ENCODE assay signal across 9 cellular contexts in genomic region chr7:6579446-6579845, GRCh38. TPM values are rescaled to one million over a fixed set of nuclear protein-coding genes. Genes with fewer than 3 reads are reported as not detected.
DNase-seq lines count a peak whose midpoint lies in the region; ATAC-seq and TF ChIP-seq lines count a peak whose summit lies in the region.
"Had no signal": no experiment of that assay in that cellular context is flagged by ENCODE, and none has a peak within 500 bp of the region (broad histone marks: within the 10 kb centered on the region; RNA-seq: fewer than 3 reads in every experiment).

No MANE protein-coding gene starts in this region.

- peaks cover 0 to 7% of the 10 kb centered on the region in 2 experiments; a peak in 1 of 4 replicates for H3K4me1 ChIP-seq in SK-N-SH (ENCODE audit: control insufficient read depth in 1 of 2, insufficient read depth in 2 of 2, low read depth in 1 of 2, low read length in 1 of 2)
- H3K4me1 ChIP-seq in Karpas-422 (ENCODE audit: low read length): peaks cover 32% of the 10 kb centered on the region
- H3K4me1 ChIP-seq in smooth muscle cell (ENCODE audit: low read depth): peaks cover 6% of the 10 kb centered on the region
- H3K4me1 ChIP-seq: uterus had no signal

- peaks cover 10% of the 10 kb centered on the region for H3K36me3 Mint-ChIP-seq in natural killer cell treated with Interleukin-12 subunit alpha and Interleukin-12 subunit beta and Interleukin-15 and Interleukin-18, amount 100 ng/mL, for 72 hours
- peaks cover 30% of the 10 kb centered on the region for H3K36me3 Mint-ChIP-seq in activated CD4-positive, alpha-beta memory T cell treated with anti-CD3 and anti-CD28 coated beads, Interleukin-2, amount 10 ng/mL, durations not matched to agents 7 days and 5 days (ENCODE audit: low read depth)

- H3K9me2 ChIP-seq in SK-N-SH (no peaks in the 10 kb centered on the region), Karpas-422 (replicated peaks; ENCODE audit: insufficient read depth, low read length) (no peaks in the 10 kb centered on the region)

- H3K4me2 ChIP-seq in SK-N-SH (no peak overlapping the region), Karpas-422 (ENCODE audit: low read depth, low read length, poor library complexity, severe bottlenecking) (no peak overlapping the region), smooth muscle cell (no peak overlapping the region)

- no peaks in the 10 kb centered on the region for H3K27me3 Mint-ChIP-seq in natural killer cell treated with Interleukin-12 subunit alpha and Interleukin-12 subunit beta and Interleukin-15 and Interleukin-18, amount 100 ng/mL, for 72 hours
- no peaks in the 10 kb centered on the region for H3K27me3 Mint-ChIP-seq in activated CD4-positive, alpha-beta memory T cell treated with anti-CD3 and anti-CD28 coated beads, Interleukin-2, amount 10 ng/mL, durations not matched to agents 7 days and 5 days

- H3K4me3 Mint-ChIP-seq in natural killer cell treated with Interleukin-12 subunit alpha and Interleukin-12 subunit beta and Interleukin-15 and Interleukin-18, amount 100 ng/mL, for 72 hours: peak overlapping the region; percentile 86
- no peak overlapping the region for H3K4me3 Mint-ChIP-seq in activated CD4-positive, alpha-beta memory T cell treated with anti-CD3 and anti-CD28 coated beads, Interleukin-2, amount 10 ng/mL, durations not matched to agents 7 days and 5 days

- ATAC-seq in SK-N-SH treated with all-trans-retinoic acid at 6 μM for 48 hours: no peak
- ATAC-seq in natural killer cell treated with Interleukin-12 subunit alpha and Interleukin-12 subunit beta and Interleukin-15 and Interleukin-18, amount 100 ng/mL, for 72 hours: no peak

- DNase-seq in SK-N-SH (no peak), Karpas-422 (peak; percentile 44), astrocyte of the spinal cord (ENCODE audit: low read depth, low spot score) (no peak), NCI-H1048 (lab: John Stamatoyannopoulos, UW) (no peak), smooth muscle cell (lab: John Stamatoyannopoulos, UW; ENCODE audit: unreplicated experiment) (no peak)
- no peak for DNase-seq in natural killer cell treated with Interleukin-12 subunit alpha and Interleukin-12 subunit beta and Interleukin-15 and Interleukin-18, amount 100 ng/mL, for 72 hours (ENCODE audit: low spot score)
- DNase-seq in activated CD4-positive, alpha-beta memory T cell treated with anti-CD3 and anti-CD28 coated beads, Interleukin-2, amount 10 ng/mL, durations not matched to agents 7 days and 5 days: no peak
- DNase-seq: uterus had no signal

- H2AFZ ChIP-seq in SK-N-SH (ENCODE audit: low read depth) (no peak overlapping the region), Karpas-422 (ENCODE audit: low read length) (no peak overlapping the region), smooth muscle cell (ENCODE audit: low read depth) (no peak overlapping the region)

- TF ChIP-seq CTCF in SK-N-SH (IDR thresholded peaks at IDR 0.05) (peak; percentile 31; the same call in 1 of the 2 replicates), astrocyte of the spinal cord (IDR thresholded peaks at IDR 0.05; ENCODE audit: low read depth, low read length) (peak; percentile 26), smooth muscle cell (IDR thresholded peaks at IDR 0.05; ENCODE audit: borderline replicate concordance, insufficient read depth, poor library complexity, severe bottlenecking) (no peak)

- TF ChIP-seq RAD21 in SK-N-SH (IDR thresholded peaks at IDR 0.05; ENCODE audit: low read length): no peak

- POLR2A ChIA-PET in SK-N-SH (lab: Yijun Ruan, JAX): no interaction called here
- POLR2A ChIA-PET in activated CD4-positive, alpha-beta memory T cell treated with anti-CD3 and anti-CD28 coated beads, Interleukin-2, amount 10 ng/mL, durations not matched to agents 7 days and 5 days (lab: Charles Lee): no interaction called here

- H4K20me1 ChIP-seq in SK-N-SH (ENCODE audit: insufficient read depth): no peaks in the 10 kb centered on the region
- no peaks in the 10 kb centered on the region for H4K20me1 ChIP-seq in Karpas-422 (ENCODE audit: insufficient read depth, low read depth, low read length)
- no peaks in the 10 kb centered on the region for H4K20me1 ChIP-seq in smooth muscle cell (ENCODE audit: low read depth)

- H3K79me2 ChIP-seq in SK-N-SH (ENCODE audit: insufficient read depth): peaks cover 13% of the 10 kb centered on the region; the same call in 1 of the 2 replicates
- H3K79me2 ChIP-seq in Karpas-422 (ENCODE audit: low read length): peaks cover 19% of the 10 kb centered on the region
- H3K79me2 ChIP-seq in smooth muscle cell (ENCODE audit: low read depth): no peaks in the 10 kb centered on the region

- H3F3A ChIP-seq in SK-N-SH (replicated peaks; ENCODE audit: insufficient read depth) (peaks cover 27% of the 10 kb centered on the region), smooth muscle cell (ENCODE audit: low read depth) (no peaks in the 10 kb centered on the region)

- in situ Hi-C loops in astrocyte of the spinal cord (cut with HindIII; ENCODE audit: low sequenced_read_pairs): no loop called here

- H3K27ac Mint-ChIP-seq in natural killer cell treated with Interleukin-12 subunit alpha and Interleukin-12 subunit beta and Interleukin-15 and Interleukin-18, amount 100 ng/mL, for 72 hours: peak overlapping the region; percentile 75 to 90
- no peak overlapping the region for H3K27ac Mint-ChIP-seq in activated CD4-positive, alpha-beta memory T cell treated with anti-CD3 and anti-CD28 coated beads, Interleukin-2, amount 10 ng/mL, durations not matched to agents 7 days and 5 days

- H3K9me3 ChIP-seq in SK-N-SH (no peaks in the 10 kb centered on the region), Karpas-422 (ENCODE audit: low read length) (no peaks in the 10 kb centered on the region), smooth muscle cell (replicated peaks; ENCODE audit: low read depth) (no peaks in the 10 kb centered on the region)
- H3K9me3 ChIP-seq: uterus had no signal

- 96% methylated on average over 4 of the region's 4 CpGs for WGBS in SK-N-SH (ENCODE audit: low lambda C conversion rate)
- 98% methylated on average over 4 of the region's 4 CpGs for WGBS in smooth muscle cell (ENCODE audit: low lambda C conversion rate)

- no peak overlapping the region for H3K27ac ChIP-seq in SK-N-SH (ENCODE audit: low read depth in 2 of 2, low read length in 1 of 2)
- no peak overlapping the region for H3K27ac ChIP-seq in Karpas-422 (ENCODE audit: low read length)
- no peak overlapping the region for H3K27ac ChIP-seq in smooth muscle cell (ENCODE audit: low read depth)
- H3K27ac ChIP-seq: uterus had no signal

- no peak for TF ChIP-seq EP300 in SK-N-SH (IDR thresholded peaks at IDR 0.05; ENCODE audit: borderline replicate concordance in 1 of 2, low read depth in 1 of 2, low read length in 1 of 2)

- no peaks in the 10 kb centered on the region for H3K9me3 Mint-ChIP-seq in natural killer cell treated with Interleukin-12 subunit alpha and Interleukin-12 subunit beta and Interleukin-15 and Interleukin-18, amount 100 ng/mL, for 72 hours
- no peaks in the 10 kb centered on the region for H3K9me3 Mint-ChIP-seq in activated CD4-positive, alpha-beta memory T cell treated with anti-CD3 and anti-CD28 coated beads, Interleukin-2, amount 10 ng/mL, durations not matched to agents 7 days and 5 days

- peaks cover 19 to 20% of the 10 kb centered on the region in 2 donors for H3K4me1 Mint-ChIP-seq in natural killer cell treated with Interleukin-12 subunit alpha and Interleukin-12 subunit beta and Interleukin-15 and Interleukin-18, amount 100 ng/mL, for 72 hours (ENCODE audit: low read depth in 2 of 2)
- H3K4me1 Mint-ChIP-seq in activated CD4-positive, alpha-beta memory T cell treated with anti-CD3 and anti-CD28 coated beads, Interleukin-2, amount 10 ng/mL, durations not matched to agents 7 days and 5 days: peaks cover 37% of the 10 kb centered on the region

- H3K36me3 ChIP-seq in SK-N-SH (replicated peaks in 1 of 2; ENCODE audit: control insufficient read depth in 1 of 2, insufficient read depth in 2 of 2, low read length in 1 of 2) (peaks cover 25 to 37% of the 10 kb centered on the region in 2 experiments), Karpas-422 (ENCODE audit: insufficient read depth, low read length) (peaks cover 19% of the 10 kb centered on the region; the same call in 1 of the 2 replicates), smooth muscle cell (ENCODE audit: low read depth) (peaks cover 14% of the 10 kb centered on the region)
- H3K36me3 ChIP-seq: uterus had no signal

- H3K27me3 ChIP-seq in SK-N-SH (ENCODE audit: insufficient read depth) (no peaks in the 10 kb centered on the region), Karpas-422 (ENCODE audit: low read length) (no peaks in the 10 kb centered on the region), smooth muscle cell (ENCODE audit: low read depth) (no peaks in the 10 kb centered on the region)
- H3K27me3 ChIP-seq: uterus had no signal

- H3K4me3 ChIP-seq in SK-N-SH (ENCODE audit: low read depth in 2 of 2, low read length in 1 of 2): no peak overlapping the region
- H3K4me3 ChIP-seq in Karpas-422 (ENCODE audit: low read length): no peak overlapping the region
- H3K4me3 ChIP-seq in astrocyte of the spinal cord (ENCODE audit: low read depth, low read length): no peak overlapping the region
- H3K4me3 ChIP-seq in smooth muscle cell: no peak overlapping the region
- H3K4me3 ChIP-seq: uterus had no signal

- H3K9ac ChIP-seq in SK-N-SH (no peak overlapping the region), Karpas-422 (ENCODE audit: low read length) (no peak overlapping the region), smooth muscle cell (ENCODE audit: low read depth) (no peak overlapping the region)

- CTCF ChIA-PET in SK-N-SH (lab: Yijun Ruan, JAX): no interaction called here
- CTCF ChIA-PET in activated CD4-positive, alpha-beta memory T cell treated with anti-CD3 and anti-CD28 coated beads, Interleukin-2, amount 10 ng/mL, durations not matched to agents 7 days and 5 days (lab: Charles Lee): no interaction called here

RNA-seq across cellular contexts. Expression of gene ZDHHC4, which starts 2.2 kb away (rescaled TPM):
- polyA plus RNA-seq in SK-N-SH (2012; rRNA removed) (169 and 178 TPM in 2 replicates), smooth muscle cell (69.5 and 86.8 TPM in 2 replicates)
- 151 and 174 TPM in 2 replicates for polyA plus RNA-seq in SK-N-SH (2012; cell fraction: cytosol; rRNA removed)
- polyA plus RNA-seq in SK-N-SH (2012; cell fraction: nucleus; rRNA removed): 96.9 and 98.5 TPM in 2 replicates
- total RNA-seq in Karpas-422 (2014; rRNA removed; shearing (Covaris generic); ENCODE audit: low replicate concordance): 48.4 and 66.1 TPM in 2 replicates
- total RNA-seq in natural killer cell treated with Interleukin-12 subunit alpha and Interleukin-12 subunit beta and Interleukin-15 and Interleukin-18, amount 100 ng/mL, for 72 hours: 10 to 100 TPM; 20.6 to 33.5 TPM
- 10 to 100 TPM; 34.2 to 35.5 TPM for total RNA-seq in activated CD4-positive, alpha-beta memory T cell treated with anti-CD3 and anti-CD28 coated beads, Interleukin-2, amount 10 ng/mL, durations not matched to agents 7 days and 5 days
- 55.8 and 59.2 TPM in 2 replicates for total RNA-seq in smooth muscle cell

RNA-seq across cellular contexts. Expression of gene INTS15, which starts 10.4 kb away (rescaled TPM):
- polyA plus RNA-seq in SK-N-SH (2012; rRNA removed) (31.3 and 39.1 TPM in 2 replicates), smooth muscle cell (17.6 and 25.9 TPM in 2 replicates)
- 23.3 and 29.6 TPM in 2 replicates for polyA plus RNA-seq in SK-N-SH (2012; cell fraction: cytosol; rRNA removed)
- 45.0 and 62.8 TPM in 2 replicates for polyA plus RNA-seq in SK-N-SH (2012; cell fraction: nucleus; rRNA removed)
- 14.0 and 35.2 TPM in 2 replicates for total RNA-seq in Karpas-422 (2014; rRNA removed; shearing (Covaris generic); ENCODE audit: low replicate concordance)
- total RNA-seq in natural killer cell treated with Interleukin-12 subunit alpha and Interleukin-12 subunit beta and Interleukin-15 and Interleukin-18, amount 100 ng/mL, for 72 hours: 10 to 100 TPM; 42.5 to 58.6 TPM
- 10 to 100 TPM; 30.0 to 31.6 TPM for total RNA-seq in activated CD4-positive, alpha-beta memory T cell treated with anti-CD3 and anti-CD28 coated beads, Interleukin-2, amount 10 ng/mL, durations not matched to agents 7 days and 5 days
- 13.4 and 14.7 TPM in 2 replicates for total RNA-seq in smooth muscle cell

RNA-seq across cellular contexts. Expression of gene GRID2IP, which starts 28.2 kb away (rescaled TPM):
- polyA plus RNA-seq in SK-N-SH (2012; rRNA removed) (0.03 and 0.06 TPM in 2 replicates), smooth muscle cell (not detected in 2 replicates)
- 0.03 and 0.04 TPM in 2 replicates for polyA plus RNA-seq in SK-N-SH (2012; cell fraction: cytosol; rRNA removed)
- polyA plus RNA-seq in SK-N-SH (2012; cell fraction: nucleus; rRNA removed): 0.15 and 0.27 TPM in 2 replicates
- total RNA-seq in Karpas-422 (2014; rRNA removed; shearing (Covaris generic); ENCODE audit: low replicate concordance): not detected in 2 replicates
- under 1 TPM in 1 of 2 donors, not detected in 1; 0.29 TPM for total RNA-seq in natural killer cell treated with Interleukin-12 subunit alpha and Interleukin-12 subunit beta and Interleukin-15 and Interleukin-18, amount 100 ng/mL, for 72 hours
- total RNA-seq in activated CD4-positive, alpha-beta memory T cell treated with anti-CD3 and anti-CD28 coated beads, Interleukin-2, amount 10 ng/mL, durations not matched to agents 7 days and 5 days: under 1 TPM; 0.15 to 0.28 TPM
- not detected in 2 replicates for total RNA-seq in smooth muscle cell

RNA-seq across cellular contexts. Expression of gene ZNF853, which starts 36.0 kb away (rescaled TPM):
- 15.9 and 17.6 TPM in 2 replicates for polyA plus RNA-seq in SK-N-SH (2012; rRNA removed)
- polyA plus RNA-seq in SK-N-SH (2012; cell fraction: cytosol; rRNA removed): 8.4 and 15.2 TPM in 2 replicates
- polyA plus RNA-seq in SK-N-SH (2012; cell fraction: nucleus; rRNA removed): 7.8 and 8.3 TPM in 2 replicates
- 0.04 TPM in 1 of 2 replicates, not detected in the other for total RNA-seq in Karpas-422 (2014; rRNA removed; shearing (Covaris generic); ENCODE audit: low replicate concordance)
- 1 to 10 TPM in 1 of 2 donors, under 1 TPM in 1; 0.56 to 1.0 TPM for total RNA-seq in natural killer cell treated with Interleukin-12 subunit alpha and Interleukin-12 subunit beta and Interleukin-15 and Interleukin-18, amount 100 ng/mL, for 72 hours
- total RNA-seq in activated CD4-positive, alpha-beta memory T cell treated with anti-CD3 and anti-CD28 coated beads, Interleukin-2, amount 10 ng/mL, durations not matched to agents 7 days and 5 days: under 1 TPM; 0.18 to 0.23 TPM
- 5.6 and 8.9 TPM in 2 replicates for total RNA-seq in smooth muscle cell
- 9.2 and 10.3 TPM in 2 replicates for polyA plus RNA-seq in smooth muscle cell

RNA-seq across cellular contexts. Expression of gene ZNF316, which starts 57.7 kb away (rescaled TPM):
- polyA plus RNA-seq in SK-N-SH (2012; rRNA removed) (18.0 and 18.6 TPM in 2 replicates), smooth muscle cell (8.3 and 15.9 TPM in 2 replicates)
- polyA plus RNA-seq in SK-N-SH (2012; cell fraction: cytosol; rRNA removed): 8.8 and 11.0 TPM in 2 replicates
- 82.5 and 113 TPM in 2 replicates for polyA plus RNA-seq in SK-N-SH (2012; cell fraction: nucleus; rRNA removed)
- total RNA-seq in Karpas-422 (2014; rRNA removed; shearing (Covaris generic); ENCODE audit: low replicate concordance): 9.1 and 20.3 TPM in 2 replicates
- 10 to 100 TPM; 28.3 to 39.8 TPM for total RNA-seq in natural killer cell treated with Interleukin-12 subunit alpha and Interleukin-12 subunit beta and Interleukin-15 and Interleukin-18, amount 100 ng/mL, for 72 hours
- 10 to 100 TPM; 23.4 to 26.1 TPM for total RNA-seq in activated CD4-positive, alpha-beta memory T cell treated with anti-CD3 and anti-CD28 coated beads, Interleukin-2, amount 10 ng/mL, durations not matched to agents 7 days and 5 days
- 6.6 and 8.7 TPM in 2 replicates for total RNA-seq in smooth muscle cell
